8 cellular contexts compared by ENCODE assay signal in the genomic region with DNA sequence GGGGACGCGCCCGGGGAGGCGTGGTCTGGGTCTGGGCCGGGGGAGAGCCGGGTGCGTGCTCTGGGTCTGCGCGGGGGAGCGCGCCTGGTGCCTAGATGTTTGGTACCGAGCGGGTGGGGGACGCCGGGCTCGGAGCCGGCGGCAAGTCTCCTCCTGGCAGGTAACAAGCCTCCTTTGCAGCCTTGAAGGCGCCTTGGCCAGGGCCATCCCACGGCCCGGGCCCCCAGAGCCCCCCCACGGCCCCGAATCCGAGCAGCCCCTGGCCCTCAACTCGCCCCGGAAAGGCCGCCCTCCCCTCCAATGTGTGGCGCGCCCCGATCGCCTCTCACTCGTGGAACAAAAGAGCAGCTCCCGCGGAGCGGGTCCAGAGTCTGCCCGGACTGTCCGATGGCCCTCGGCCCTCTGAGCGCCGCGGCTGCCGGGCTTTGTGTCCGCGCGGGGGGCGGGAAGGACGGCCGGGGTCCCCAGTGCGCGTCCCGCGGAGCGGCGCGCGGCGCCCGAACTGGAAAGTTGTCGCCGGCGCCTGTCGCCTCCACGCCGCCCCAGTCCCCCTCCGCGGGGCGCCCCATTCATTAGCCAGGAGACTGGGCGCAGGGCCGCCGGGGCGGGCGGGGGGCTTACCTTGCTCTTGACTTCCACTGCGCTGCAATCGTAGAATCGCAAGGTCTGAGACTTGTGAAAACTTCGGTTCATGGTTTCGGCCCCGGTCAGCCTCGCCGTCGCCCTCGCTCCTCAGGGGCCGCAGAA. TPM values are rescaled to one million over a fixed set of nuclear protein-coding genes. Genes with fewer than 3 reads are reported as not detected.
DNase-seq lines count a peak whose midpoint lies in the region; ATAC-seq, FAIRE-seq and TF ChIP-seq lines count a peak whose summit lies in the region.

No MANE protein-coding gene starts in this region.

- H3K27me3 Mint-ChIP-seq in astrocyte (ENCODE audit: low read depth, unreplicated experiment) = no peaks in the 10 kb centered on the region
- peaks cover 15 to 17% of the 10 kb centered on the region in 2 donors for H3K27me3 Mint-ChIP-seq in CD4-positive, alpha-beta memory T cell

- H4K20me1 ChIP-seq in astrocyte (ENCODE audit: insufficient read depth, low read length) = peaks cover 19% of the 10 kb centered on the region

- POLR2A ChIA-PET in CD4-positive, alpha-beta memory T cell (lab: Charles Lee; ENCODE audit: partially characterized antibody) = no interaction called here

- H3K4me1 Mint-ChIP-seq in astrocyte (ENCODE audit: low read depth, unreplicated experiment) = peaks cover 19% of the 10 kb centered on the region
- peaks cover 0 to 20% (median 5%) of the 10 kb centered on the region in 4 donors for H3K4me1 Mint-ChIP-seq in CD4-positive, alpha-beta memory T cell

- H3K27me3 ChIP-seq in astrocyte (ENCODE audit: insufficient read depth, low read length) (no peaks in the 10 kb centered on the region), small intestine (ENCODE audit: control insufficient read depth in 2 of 2, insufficient read depth in 2 of 2, low read length in 2 of 2) (no peaks in the 10 kb centered on the region)
- H3K27me3 ChIP-seq in CD4-positive, alpha-beta memory T cell (ENCODE audit: insufficient read depth, low read length) = peaks cover 4% of the 10 kb centered on the region

- H3K36me3 Mint-ChIP-seq in astrocyte (ENCODE audit: low read depth, unreplicated experiment) = peaks cover 2% of the 10 kb centered on the region
- H3K36me3 Mint-ChIP-seq in CD4-positive, alpha-beta memory T cell = no peaks in the 10 kb centered on the region

- H2AFZ ChIP-seq in astrocyte (ENCODE audit: low read depth, low read length) = peak overlapping the region; percentile 66

- intact Hi-C loops in CD4-positive, alpha-beta memory T cell (cut with micrococcal nuclease) = no loop called here

- no peaks in the 10 kb centered on the region for H3K9me3 ChIP-seq in astrocyte (ENCODE audit: insufficient read depth, low read depth, low read length)
- H3K9me3 ChIP-seq in iPS-18c (ENCODE audit: control insufficient read depth, insufficient read depth, low read length) = no peaks in the 10 kb centered on the region
- H3K9me3 ChIP-seq in small intestine (ENCODE audit: control insufficient read depth, low read depth) = no peaks in the 10 kb centered on the region
- no peaks in the 10 kb centered on the region for H3K9me3 ChIP-seq in CD4-positive, alpha-beta memory T cell (ENCODE audit: control insufficient read depth in 1 of 2, low read length in 2 of 2)

- DNase-seq in COLO668 (lab: John Stamatoyannopoulos, UW; ENCODE audit: unreplicated experiment) (peak; percentile 24), astrocyte (ENCODE audit: low read depth) (no peak), small intestine (peak; percentile 9), globus pallidus (ENCODE audit: low spot score) (no peak)
- no peak for DNase-seq in CD4-positive, alpha-beta memory T cell

- H3K27ac ChIP-seq in astrocyte (ENCODE audit: low read depth, low read length) (no peak overlapping the region), small intestine (ENCODE audit: low read depth in 1 of 2, low read length in 1 of 2) (no peak overlapping the region)
- H3K27ac ChIP-seq in CD4-positive, alpha-beta memory T cell (ENCODE audit: low read depth, low read length) = no peak overlapping the region

- ATAC-seq in GM19372 (IDR thresholded peaks at IDR 0.05; ENCODE audit: low read depth, unreplicated experiment) = peak; percentile 32
- peak; percentile 28 for ATAC-seq in HG03571 (IDR thresholded peaks at IDR 0.05; ENCODE audit: unreplicated experiment)

- FAIRE-seq in astrocyte (lab: Jason Lieb, UNC) = no peak
- FAIRE-seq in small intestine (lab: Jason Lieb, UNC) = no peak

- no peak overlapping the region for H3K27ac Mint-ChIP-seq in astrocyte (ENCODE audit: unreplicated experiment)
- no peak overlapping the region for H3K27ac Mint-ChIP-seq in CD4-positive, alpha-beta memory T cell

- H3K4me3 ChIP-seq in astrocyte (ENCODE audit: insufficient read depth, low read depth, low read length) (peak overlapping the region; percentile 70), iPS-18c (ENCODE audit: insufficient read depth, low read depth, low read length) (peak overlapping the region; percentile 77), small intestine (ENCODE audit: low read depth in 1 of 2, low read length in 2 of 2) (peak overlapping the region; percentile 50 to 71)
- no peak overlapping the region for H3K4me3 ChIP-seq in CD4-positive, alpha-beta memory T cell (ENCODE audit: low read length in 2 of 2)

- peaks cover 4% of the 10 kb centered on the region for H3K79me2 ChIP-seq in astrocyte (ENCODE audit: insufficient read depth, low read length)

- TF ChIP-seq CTCF in astrocyte (IDR thresholded peaks at IDR 0.05; ENCODE audit: insufficient read depth, low read depth, low read length) = no peak

- H3K36me3 ChIP-seq in astrocyte (ENCODE audit: insufficient read depth, low read length) (no peaks in the 10 kb centered on the region), small intestine (ENCODE audit: control insufficient read depth in 2 of 2, insufficient read depth in 2 of 2, low read length in 2 of 2) (no peaks in the 10 kb centered on the region)
- H3K36me3 ChIP-seq in CD4-positive, alpha-beta memory T cell (ENCODE audit: insufficient read depth, low read length) = no peaks in the 10 kb centered on the region

- no peaks in the 10 kb centered on the region for H3K9me3 Mint-ChIP-seq in astrocyte (ENCODE audit: unreplicated experiment)
- H3K9me3 Mint-ChIP-seq in CD4-positive, alpha-beta memory T cell = peaks cover 0 to 3% (median 0%) of the 10 kb centered on the region in 8 donors

- WGBS in small intestine, 3 donors = 1 to 3% (median 1%) methylated on average over 54 to 83 of the region's 83 CpGs

- peak overlapping the region; percentile 78 for H3K9ac ChIP-seq in astrocyte (ENCODE audit: low read length)

- peaks cover 11% of the 10 kb centered on the region for H3K4me1 ChIP-seq in astrocyte (ENCODE audit: insufficient read depth, low read length)
- no peaks in the 10 kb centered on the region for H3K4me1 ChIP-seq in small intestine (ENCODE audit: control insufficient read depth in 2 of 2, insufficient read depth in 1 of 2, low read depth in 1 of 2, low read length in 1 of 2)
- H3K4me1 ChIP-seq in CD4-positive, alpha-beta memory T cell (ENCODE audit: insufficient read depth, low read length) = no peaks in the 10 kb centered on the region

- peak overlapping the region; percentile 78 for H3K4me3 Mint-ChIP-seq in astrocyte (ENCODE audit: unreplicated experiment)
- peak overlapping the region in 3 of 8 donors; percentile 45 to 71 (median 59) for H3K4me3 Mint-ChIP-seq in CD4-positive, alpha-beta memory T cell

- H3K4me2 ChIP-seq in astrocyte (ENCODE audit: low read length) = peak overlapping the region; percentile 87

- CTCF ChIA-PET in CD4-positive, alpha-beta memory T cell (lab: Charles Lee; ENCODE audit: partially characterized antibody) = interaction anchor here (1.0 kb wide), 1 partner anchor 10 kb away, joined by 3 read pairs; no protein-coding TSS in a partner anchor

RNA-seq across cellular contexts. Expression of a gene that starts 0.5 kb away (rescaled TPM):
- 26.9 and 29.6 TPM in 2 replicates for total RNA-seq in astrocyte
- polyA plus RNA-seq in small intestine = 1 to 10 TPM in 2 of 3 donors, under 1 TPM in 1; 0.45 to 4.3 (median 1.4) TPM
- 1 to 10 TPM in 1 of 2 experiments, under 1 TPM in 1; 0.28 to 1.3 TPM for total RNA-seq in CD4-positive, alpha-beta memory T cell
- polyA plus RNA-seq in CD4-positive, alpha-beta memory T cell = under 1 TPM in 1 of 2 donors, not detected in 1; 0.13 TPM

Comparison
In these comparisons a context has a peak if more than half of its experiments do, and no peak if none do; other contexts are left out.
1. DNase-seq: peak in COLO668 (single experiment) and small intestine (single experiment); none in astrocyte (single experiment), CD4-positive, alpha-beta memory T cell (0 of 5) and globus pallidus (single experiment).
2. H3K4me3 ChIP-seq: peak in astrocyte (single experiment), iPS-18c (single experiment) and small intestine (2 of 2); none in CD4-positive, alpha-beta memory T cell (0 of 2).
3. RNA of a gene that starts 0.5 kb away (total RNA-seq): 26.9 to 29.6 TPM in astrocyte; 0.28 to 1.3 TPM in CD4-positive, alpha-beta memory T cell; every median in the first group is over 10 times any median in the second.